In genomic region chr4:123233409-123233808, GRCh38 we compare ENCODE assay signal across 20 cellular contexts.
A peak's percentile ranks its signal among the peaks of the same experiment; 100 is the strongest.
DNase-seq lines count a peak whose midpoint lies in the region; TF ChIP-seq lines count a peak whose summit lies in the region.
"Had no signal": no experiment of that assay in that cellular context is flagged by ENCODE, and none has a peak within 500 bp of the region (broad histone marks: within the 10 kb centered on the region; RNA-seq: fewer than 3 reads in every experiment).

No MANE protein-coding gene starts in this region.

- H3K9me3 ChIP-seq in ascending aorta (peaks cover 0 to 2% of the 10 kb centered on the region in 2 donors), BE2C (no peaks in the 10 kb centered on the region)

- no peaks in the 10 kb centered on the region for H3K27me3 Mint-ChIP-seq in CD14-positive monocyte (ENCODE audit: low read depth in 3 of 3)
- H3K27me3 Mint-ChIP-seq: activated CD4-positive, alpha-beta memory T cell treated with anti-CD3 and anti-CD28 coated beads for 36 hours; activated T-cell treated with anti-CD3 and anti-CD28 coated beads, Interleukin-2, amount 50 U/mL, for 24 hours; memory B cell had no signal

- H3K27ac ChIP-seq in ascending aorta: peak overlapping the region; percentile 25 to 65
- H3K27ac ChIP-seq: brain microvascular endothelial cell, VCaP had no signal

- H3K27me3 ChIP-seq in ascending aorta (no peaks in the 10 kb centered on the region), BE2C (no peaks in the 10 kb centered on the region)
- H3K27me3 ChIP-seq: brain microvascular endothelial cell, heart left ventricle had no signal

- no peak for DNase-seq in CD14-positive monocyte (ENCODE audit: low spot score)
- peak; percentile 69 for DNase-seq in MV-4-11 (lab: John Stamatoyannopoulos, UW)
- DNase-seq in ascending aorta (ENCODE audit: low spot score in 2 of 2): no peak
- peak; percentile 64 to 90 for DNase-seq in lung microvascular endothelial cell (ENCODE audit: low read depth in 2 of 2)
- DNase-seq in BE2C: no peak
- no peak for DNase-seq in NCI-H82 (lab: John Stamatoyannopoulos, UW)
- DNase-seq in stimulated activated naive CD4-positive, alpha-beta T cell treated with Interleukin-2 at 50 U/mL for 16 hours (lab: John Stamatoyannopoulos, UW): no peak
- no peak for DNase-seq in stimulated activated CD8-positive, alpha-beta memory T cell treated with anti-CD3 and anti-CD28 coated beads, Interleukin-4, amount 100 ng/mL, for 48 hours
- DNase-seq: activated CD4-positive, alpha-beta memory T cell treated with anti-CD3 and anti-CD28 coated beads for 36 hours; activated naive CD4-positive, alpha-beta T cell treated with anti-CD3 and anti-CD28 coated beads, Interleukin-2, amount 50 U/mL, for 16 hours; activated T-cell treated with anti-CD3 and anti-CD28 coated beads, Interleukin-2, amount 50 U/mL, for 24 hours; brain microvascular endothelial cell; effector CD4-positive, alpha-beta T cell; heart left ventricle; immature natural killer cell; MM.1S; NCI-H1930; stimulated activated naive CD4-positive, alpha-beta T cell had no signal

- no peak for TF ChIP-seq CTCF in CD14-positive monocyte (IDR thresholded peaks at IDR 0.05)
- TF ChIP-seq CTCF in ascending aorta (IDR thresholded peaks at IDR 0.05): no peak
- no peak for TF ChIP-seq CTCF in BE2C (IDR thresholded peaks at IDR 0.05; ENCODE audit: low read depth, low read length)

- peaks cover 33% of the 10 kb centered on the region for H3K4me1 Mint-ChIP-seq in CD14-positive monocyte
- H3K4me1 Mint-ChIP-seq: memory B cell had no signal

- peak overlapping the region in 1 of 2 donors; percentile 22 for H3K4me3 Mint-ChIP-seq in CD14-positive monocyte
- H3K4me3 Mint-ChIP-seq: activated CD4-positive, alpha-beta memory T cell treated with anti-CD3 and anti-CD28 coated beads for 36 hours; activated T-cell treated with anti-CD3 and anti-CD28 coated beads, Interleukin-2, amount 50 U/mL, for 24 hours; immature natural killer cell; memory B cell had no signal

- H3K4me1 ChIP-seq in ascending aorta: peaks cover 7 to 36% of the 10 kb centered on the region in 2 donors
- no peaks in the 10 kb centered on the region for H3K4me1 ChIP-seq in BE2C

- H3K4me3 ChIP-seq in ascending aorta: no peak overlapping the region
- no peak overlapping the region for H3K4me3 ChIP-seq in BE2C (ENCODE audit: low read depth, low read length)
- H3K4me3 ChIP-seq: heart left ventricle had no signal

- H3K36me3 ChIP-seq in ascending aorta (no peaks in the 10 kb centered on the region), BE2C (no peaks in the 10 kb centered on the region)
- H3K36me3 ChIP-seq: brain microvascular endothelial cell, heart left ventricle had no signal

- peaks cover 0 to 7% of the 10 kb centered on the region in 2 donors for H3K36me3 Mint-ChIP-seq in CD14-positive monocyte

- peaks cover 0 to 3% (median 2%) of the 10 kb centered on the region in 7 donors for H3K9me3 Mint-ChIP-seq in CD14-positive monocyte
- H3K9me3 Mint-ChIP-seq: activated CD4-positive, alpha-beta memory T cell treated with anti-CD3 and anti-CD28 coated beads for 36 hours; memory B cell had no signal

- peak overlapping the region; percentile 64 to 90 (median 83) for H3K27ac Mint-ChIP-seq in CD14-positive monocyte
- H3K27ac Mint-ChIP-seq: activated CD4-positive, alpha-beta memory T cell treated with anti-CD3 and anti-CD28 coated beads for 36 hours; activated T-cell treated with anti-CD3 and anti-CD28 coated beads, Interleukin-2, amount 50 U/mL, for 24 hours; immature natural killer cell; memory B cell had no signal

- intact Hi-C loops in CD14-positive monocyte (cut with micrococcal nuclease) (no loop called here), ascending aorta (cut with DNase I) (no loop called here)

Comparison
In these comparisons a context has a peak if more than half of its experiments do, and no peak if none do; other contexts are left out.
1. DNase-seq: peak in MV-4-11 (single experiment) and lung microvascular endothelial cell (2 of 2); none in CD14-positive monocyte (single experiment), ascending aorta (0 of 2), BE2C (single experiment), NCI-H82 (single experiment), stimulated activated naive CD4-positive, alpha-beta T cell treated with Interleukin-2 at 50 U/mL for 16 hours (single experiment) and stimulated activated CD8-positive, alpha-beta memory T cell treated with anti-CD3 and anti-CD28 coated beads, Interleukin-4, amount 100 ng/mL, for 48 hours (single experiment).